ENCODE assay signal across 17 cellular contexts in the genomic region with DNA sequence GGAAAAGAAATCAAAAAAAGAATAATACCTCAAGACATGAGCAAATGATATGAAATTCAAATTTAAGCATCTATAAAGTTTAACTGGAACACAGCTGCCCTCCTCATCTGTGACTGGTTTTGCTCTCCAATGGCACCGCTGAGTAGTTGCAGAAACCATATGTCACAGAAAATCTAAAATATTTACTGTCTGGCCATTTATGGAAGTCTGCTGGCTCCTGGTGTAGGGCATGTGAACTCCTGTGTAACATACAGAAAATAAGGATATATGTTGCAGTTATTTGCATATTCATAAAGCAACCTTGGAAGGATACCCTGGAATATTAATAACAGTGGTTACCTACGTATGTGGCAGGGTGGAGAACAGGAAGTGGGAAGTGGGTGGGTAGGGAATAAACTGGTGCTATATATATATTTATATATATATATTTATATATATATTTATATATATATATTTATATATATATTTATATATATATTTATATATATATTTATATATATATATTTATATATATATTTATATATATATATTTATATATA. TPM values are rescaled to one million over a fixed set of nuclear protein-coding genes. Genes with fewer than 3 reads are reported as not detected.
DNase-seq lines count a peak whose midpoint lies in the region; ATAC-seq and TF ChIP-seq lines count a peak whose summit lies in the region.
"Had no signal": no experiment of that assay in that cellular context is flagged by ENCODE, and none has a peak within 500 bp of the region (broad histone marks: within the 10 kb centered on the region; RNA-seq: fewer than 3 reads in every experiment).

No MANE protein-coding gene starts in this region.

- intact Hi-C loops in activated CD4-positive, alpha-beta T cell treated with anti-CD3 and anti-CD28 coated beads for 36 hours (cut with DNase I, micrococcal nuclease), result no loop called here

- DNase-seq in AG04450 (ENCODE audit: low read depth, low spot score) (no peak), NCI-H524 treated with DMSO at 0.1 percent for 48 hours (lab: John Stamatoyannopoulos, UW) (peak; percentile 41), chondrocyte (ENCODE audit: low spot score) (no peak), nephron progenitor cell (no peak), GM10248 (ENCODE audit: extremely low spot score) (no peak), mucosa of gallbladder (ENCODE audit: low spot score) (no peak)
- no peak for DNase-seq in effector CD4-positive, alpha-beta T cell
- DNase-seq in activated CD4-positive, alpha-beta T cell treated with anti-CD3 and anti-CD28 coated beads for 36 hours, result no peak
- DNase-seq: activated CD4-positive, alpha-beta T cell treated with anti-CD3 and anti-CD28 coated beads for 4 hours; activated effector memory CD4-positive, alpha-beta T cell treated with Interleukin-2 at 50 U/mL for 16 hours; effector memory CD8-positive, alpha-beta T cell; hippocampal formation; midbrain; MM.1S; NCI-H2081 had no signal

- H3K4me3 Mint-ChIP-seq in chondrocyte (ENCODE audit: unreplicated experiment) (peak overlapping the region; percentile 37), nephron progenitor cell (no peak overlapping the region)
- H3K4me3 Mint-ChIP-seq in activated CD4-positive, alpha-beta T cell treated with anti-CD3 and anti-CD28 coated beads for 36 hours, result no peak overlapping the region
- H3K4me3 Mint-ChIP-seq: effector memory CD8-positive, alpha-beta T cell; neural progenitor cell had no signal

- TF ChIP-seq CTCF in AG04450 (IDR thresholded peaks at IDR 0.05; ENCODE audit: low read depth, low read length) (peak; percentile 12; the same call in 1 of the 2 replicates), chondrocyte (IDR thresholded peaks at IDR 0.05) (peak; percentile 72), nephron progenitor cell (IDR thresholded peaks at IDR 0.05) (no peak), GM10248 (IDR thresholded peaks at IDR 0.05; ENCODE audit: control extremely low read depth, extremely low read depth, low read depth, missing control alignments) (no peak)

- peak overlapping the region; percentile 60 for H3K27ac ChIP-seq in AG04450 (ENCODE audit: low read depth, low read length)
- H3K27ac ChIP-seq: neural progenitor cell had no signal

- H3K4me3 ChIP-seq in AG04450 (ENCODE audit: low read depth, low read length), result peak overlapping the region; percentile 33
- H3K4me3 ChIP-seq: neural progenitor cell had no signal

- H3K9me3 Mint-ChIP-seq in chondrocyte (ENCODE audit: low read depth) (no peaks in the 10 kb centered on the region), nephron progenitor cell (no peaks in the 10 kb centered on the region)
- no peaks in the 10 kb centered on the region for H3K9me3 Mint-ChIP-seq in activated CD4-positive, alpha-beta T cell treated with anti-CD3 and anti-CD28 coated beads for 36 hours (ENCODE audit: low read depth)
- H3K9me3 Mint-ChIP-seq: effector memory CD8-positive, alpha-beta T cell; neural progenitor cell; type B pancreatic cell had no signal

- no peaks in the 10 kb centered on the region for H3K27me3 ChIP-seq in AG04450 (ENCODE audit: control insufficient read depth, insufficient read depth, low read length)
- H3K27me3 ChIP-seq: neural progenitor cell had no signal

- peak overlapping the region; percentile 94 for H3K27ac Mint-ChIP-seq in chondrocyte (ENCODE audit: unreplicated experiment)
- H3K27ac Mint-ChIP-seq in nephron progenitor cell, result peak overlapping the region; percentile 14
- no peak overlapping the region for H3K27ac Mint-ChIP-seq in activated CD4-positive, alpha-beta T cell treated with anti-CD3 and anti-CD28 coated beads for 36 hours
- H3K27ac Mint-ChIP-seq: effector memory CD8-positive, alpha-beta T cell; neural progenitor cell; type B pancreatic cell had no signal

- POLR2A ChIA-PET in AG04450 (lab: Yijun Ruan, JAX), result interaction anchor here (1.7 kb wide), 1 partner anchor 8 kb away, joined by 20 read pairs; no protein-coding TSS in a partner anchor
- POLR2A ChIA-PET in GM10248 (lab: Yijun Ruan, JAX), result no interaction called here
- POLR2A ChIA-PET in activated CD4-positive, alpha-beta T cell treated with anti-CD3 and anti-CD28 coated beads for 36 hours (lab: Charles Lee), result no interaction called here

- ATAC-seq in activated CD4-positive, alpha-beta T cell treated with anti-CD3 and anti-CD28 coated beads for 36 hours, result no peak
- ATAC-seq: effector memory CD8-positive, alpha-beta T cell had no signal

- no peaks in the 10 kb centered on the region for H3K9me3 ChIP-seq in AG04450 (ENCODE audit: control insufficient read depth, insufficient read depth, low read length)

- H3K4me1 Mint-ChIP-seq in chondrocyte (ENCODE audit: low read depth), result peaks cover 86% of the 10 kb centered on the region
- peaks cover 18% of the 10 kb centered on the region for H3K4me1 Mint-ChIP-seq in nephron progenitor cell
- no peaks in the 10 kb centered on the region for H3K4me1 Mint-ChIP-seq in activated CD4-positive, alpha-beta T cell treated with anti-CD3 and anti-CD28 coated beads for 36 hours
- H3K4me1 Mint-ChIP-seq: neural progenitor cell had no signal

- CTCF ChIA-PET in AG04450 (lab: Charles Lee), result interaction anchor here (0.6 to 0.9 kb wide), 2 partner anchors 9 to 48 kb away, joined by 3 read pairs; a partner anchor contains a TSS
- CTCF ChIA-PET in GM10248 (lab: Yijun Ruan, JAX), result interaction anchor here (1.3 to 1.9 kb wide), 2 partner anchors 11 to 38 kb away, joined by 4 to 7 read pairs; no protein-coding TSS in a partner anchor
- CTCF ChIA-PET in activated CD4-positive, alpha-beta T cell treated with anti-CD3 and anti-CD28 coated beads for 36 hours (lab: Charles Lee), result no interaction called here

- H3K36me3 Mint-ChIP-seq in chondrocyte (ENCODE audit: low read depth) (peaks cover 4% of the 10 kb centered on the region), nephron progenitor cell (ENCODE audit: low read depth) (no peaks in the 10 kb centered on the region)
- no peaks in the 10 kb centered on the region for H3K36me3 Mint-ChIP-seq in activated CD4-positive, alpha-beta T cell treated with anti-CD3 and anti-CD28 coated beads for 36 hours (ENCODE audit: low read depth)
- H3K36me3 Mint-ChIP-seq: neural progenitor cell, type B pancreatic cell had no signal

- H3K27me3 Mint-ChIP-seq in chondrocyte (ENCODE audit: low read depth) (no peaks in the 10 kb centered on the region), nephron progenitor cell (ENCODE audit: low read depth, poor library complexity) (peaks cover 10% of the 10 kb centered on the region)
- H3K27me3 Mint-ChIP-seq in activated CD4-positive, alpha-beta T cell treated with anti-CD3 and anti-CD28 coated beads for 36 hours, result no peaks in the 10 kb centered on the region
- H3K27me3 Mint-ChIP-seq: type B pancreatic cell had no signal

RNA-seq across cellular contexts. Expression of a gene that starts 48.3 kb away (rescaled TPM):
- 44.3 and 61.8 TPM in 2 replicates for polyA plus RNA-seq in AG04450 (2011; rRNA removed)
- polyA minus RNA-seq in AG04450 (2011; rRNA and poly(A)+ RNA removed), result 45.0 and 60.1 TPM in 2 replicates
- total RNA-seq in chondrocyte (210 to 446 TPM (median 215 TPM) in 3 replicates), mucosa of gallbladder (84.9 TPM)
- total RNA-seq in activated CD4-positive, alpha-beta T cell treated with anti-CD3 and anti-CD28 coated beads for 36 hours, result under 1 TPM; 0.04 to 0.37 TPM

Comparison
In these comparisons a context has a peak if more than half of its experiments do, and no peak if none do; other contexts are left out.
1. CTCF ChIP-seq: peak in AG04450 (single experiment) and chondrocyte (single experiment); none in nephron progenitor cell (single experiment) and GM10248 (single experiment).
2. RNA of a gene that starts 48.3 kb away (total RNA-seq): 210 to 446 TPM in chondrocyte and 84.9 TPM in mucosa of gallbladder (single experiment); 0.04 to 0.37 TPM in activated CD4-positive, alpha-beta T cell treated with anti-CD3 and anti-CD28 coated beads for 36 hours; every median in the first group is over 10 times any median in the second.